10 cellular contexts compared by ENCODE assay signal in genomic region chr17:45429338-45430005, GRCh38. TPM values are rescaled to one million over a fixed set of nuclear protein-coding genes. Genes with fewer than 3 reads are reported as not detected.
A peak's percentile ranks its signal among the peaks of the same experiment; 100 is the strongest.
DNase-seq lines count a peak whose midpoint lies in the region; ATAC-seq and TF ChIP-seq lines count a peak whose summit lies in the region.
"Had no signal": no experiment of that assay in that cellular context is flagged by ENCODE, and none has a peak within 500 bp of the region (broad histone marks: within the 10 kb centered on the region; RNA-seq: fewer than 3 reads in every experiment).

No MANE protein-coding gene starts in this region.

- peaks cover 0 to 15% (median 0%) of the 10 kb centered on the region in 11 experiments; a peak in 6 of 22 replicates for H3K36me3 ChIP-seq in BLaER1 treated with 17β-estradiol and CSF1 and Interleukin-3, amounts not matched to agents 10 nM and 100 nM
- H3K36me3 ChIP-seq in sigmoid colon = no peaks in the 10 kb centered on the region
- H3K36me3 ChIP-seq: prostate gland had no signal

- H3K27ac Mint-ChIP-seq in central memory CD8-positive, alpha-beta T cell (ENCODE audit: low read depth) = no peak overlapping the region
- peak overlapping the region in 1 of 10 donors; percentile 46 for H3K27ac Mint-ChIP-seq in naive thymus-derived CD8-positive, alpha-beta T cell
- no peak overlapping the region for H3K27ac Mint-ChIP-seq in activated CD4-positive, alpha-beta memory T cell treated with anti-CD3 and anti-CD28 coated beads for 36 hours

- TF ChIP-seq POLR2A in sigmoid colon (IDR thresholded peaks at IDR 0.05) = no peak

- H3K4me2 ChIP-seq in BLaER1 treated with 17β-estradiol and CSF1 and Interleukin-3, amounts not matched to agents 10 nM and 100 nM = peak overlapping the region; percentile 97 to 100 (median 99)

- peak overlapping the region; percentile 38 to 70 (median 52); a peak in 17 of 20 replicates for H3K4me3 ChIP-seq in BLaER1 treated with 17β-estradiol and CSF1 and Interleukin-3, amounts not matched to agents 10 nM and 100 nM
- H3K4me3 ChIP-seq in HL-60 (replicated peaks; ENCODE audit: insufficient read depth, low read length) = no peak overlapping the region
- H3K4me3 ChIP-seq in sigmoid colon = no peak overlapping the region

- peaks cover 2% of the 10 kb centered on the region for H3K36me3 Mint-ChIP-seq in central memory CD8-positive, alpha-beta T cell (ENCODE audit: insufficient read depth)
- H3K36me3 Mint-ChIP-seq in naive thymus-derived CD8-positive, alpha-beta T cell = no peaks in the 10 kb centered on the region
- no peaks in the 10 kb centered on the region for H3K36me3 Mint-ChIP-seq in activated CD4-positive, alpha-beta memory T cell treated with anti-CD3 and anti-CD28 coated beads for 36 hours

- peak overlapping the region in 10 of 11 experiments; percentile 68 to 90 (median 85); a peak in 19 of 22 replicates for H3K27ac ChIP-seq in BLaER1 treated with 17β-estradiol and CSF1 and Interleukin-3, amounts not matched to agents 10 nM and 100 nM
- H3K27ac ChIP-seq in HL-60 (replicated peaks) = peak overlapping the region; percentile 63
- H3K27ac ChIP-seq in sigmoid colon = no peak overlapping the region

- no peak for DNase-seq in HL-60 (ENCODE audit: low read depth in 1 of 2, low spot score in 1 of 2)
- DNase-seq in central memory CD8-positive, alpha-beta T cell (ENCODE audit: low spot score in 2 of 2) = no peak
- DNase-seq in naive thymus-derived CD8-positive, alpha-beta T cell = peak in 1 of 10 donors; percentile 50
- DNase-seq in HT-29 (ENCODE audit: low spot score) = no peak
- DNase-seq in sigmoid colon = no peak
- DNase-seq in activated CD4-positive, alpha-beta memory T cell treated with anti-CD3 and anti-CD28 coated beads for 36 hours = no peak
- DNase-seq: NCI-H1417 treated with DMSO at 0.1 percent for 48 hours had no signal

- H3K27me3 Mint-ChIP-seq in central memory CD8-positive, alpha-beta T cell = no peaks in the 10 kb centered on the region
- no peaks in the 10 kb centered on the region for H3K27me3 Mint-ChIP-seq in naive thymus-derived CD8-positive, alpha-beta T cell
- no peaks in the 10 kb centered on the region for H3K27me3 Mint-ChIP-seq in activated CD4-positive, alpha-beta memory T cell treated with anti-CD3 and anti-CD28 coated beads for 36 hours

- ATAC-seq in central memory CD8-positive, alpha-beta T cell (replicated peaks; ENCODE audit: extremely low read depth, poor library complexity, severe bottlenecking) = no peak
- ATAC-seq in naive thymus-derived CD8-positive, alpha-beta T cell = no peak
- no peak for ATAC-seq in GM18502 (IDR thresholded peaks at IDR 0.05; ENCODE audit: poor library complexity, unreplicated experiment)

- peaks cover 72 to 92% (median 87%) of the 10 kb centered on the region in 10 experiments for H3K4me1 ChIP-seq in BLaER1 treated with 17β-estradiol and CSF1 and Interleukin-3, amounts not matched to agents 10 nM and 100 nM
- H3K4me1 ChIP-seq in sigmoid colon = peaks cover 0 to 57% (median 54%) of the 10 kb centered on the region in 4 donors

- no peaks in the 10 kb centered on the region; a peak in 1 of 22 replicates for H3K27me3 ChIP-seq in BLaER1 treated with 17β-estradiol and CSF1 and Interleukin-3, amounts not matched to agents 10 nM and 100 nM
- H3K27me3 ChIP-seq in HL-60 (ENCODE audit: insufficient read depth, poor library complexity, severe bottlenecking) = no peaks in the 10 kb centered on the region
- H3K27me3 ChIP-seq in sigmoid colon = peaks cover 36 to 71% (median 66%) of the 10 kb centered on the region in 3 donors

- POLR2A ChIA-PET in naive thymus-derived CD8-positive, alpha-beta T cell (lab: Charles Lee) = no interaction called here
- POLR2A ChIA-PET in activated CD4-positive, alpha-beta memory T cell treated with anti-CD3 and anti-CD28 coated beads for 36 hours (lab: Charles Lee) = no interaction called here

- intact Hi-C loops in sigmoid colon (cut with DNase I) = no loop called here
- intact Hi-C loops in activated CD4-positive, alpha-beta memory T cell treated with anti-CD3 and anti-CD28 coated beads for 36 hours (cut with micrococcal nuclease) = loop anchor here (10.0 kb wide), 1 partner anchor 45 kb away; no protein-coding TSS in a partner anchor

- no peak for TF ChIP-seq CTCF in HL-60 (IDR thresholded peaks at IDR 0.05; ENCODE audit: insufficient read depth, low read length)
- TF ChIP-seq CTCF in sigmoid colon (IDR thresholded peaks at IDR 0.05) = no peak

- peaks cover 26% of the 10 kb centered on the region for H3K4me1 Mint-ChIP-seq in central memory CD8-positive, alpha-beta T cell
- peaks cover 13 to 33% (median 24%) of the 10 kb centered on the region in 4 donors for H3K4me1 Mint-ChIP-seq in naive thymus-derived CD8-positive, alpha-beta T cell
- H3K4me1 Mint-ChIP-seq in activated CD4-positive, alpha-beta memory T cell treated with anti-CD3 and anti-CD28 coated beads for 36 hours (ENCODE audit: low read depth) = peaks cover 21% of the 10 kb centered on the region

- peak overlapping the region; percentile 73 for H3K4me3 Mint-ChIP-seq in central memory CD8-positive, alpha-beta T cell
- H3K4me3 Mint-ChIP-seq in naive thymus-derived CD8-positive, alpha-beta T cell = peak overlapping the region in 7 of 10 donors; percentile 36 to 83 (median 73)
- H3K4me3 Mint-ChIP-seq in activated CD4-positive, alpha-beta memory T cell treated with anti-CD3 and anti-CD28 coated beads for 36 hours = no peak overlapping the region

- peak overlapping the region in 10 of 11 experiments; percentile 64 to 85 (median 77); a peak in 18 of 22 replicates for H3K9ac ChIP-seq in BLaER1 treated with 17β-estradiol and CSF1 and Interleukin-3, amounts not matched to agents 10 nM and 100 nM

- peaks cover 3 to 57% (median 27%) of the 10 kb centered on the region in 11 experiments; a peak in 16 of 22 replicates for H4K20me1 ChIP-seq in BLaER1 treated with 17β-estradiol and CSF1 and Interleukin-3, amounts not matched to agents 10 nM and 100 nM

- WGBS in sigmoid colon, 2 donors = 72 to 88% methylated on average over 82 of the region's 82 CpGs

- no peaks in the 10 kb centered on the region for H3K9me3 Mint-ChIP-seq in central memory CD8-positive, alpha-beta T cell
- H3K9me3 Mint-ChIP-seq in naive thymus-derived CD8-positive, alpha-beta T cell = no peaks in the 10 kb centered on the region
- H3K9me3 Mint-ChIP-seq in activated CD4-positive, alpha-beta memory T cell treated with anti-CD3 and anti-CD28 coated beads for 36 hours = no peaks in the 10 kb centered on the region

- H3K9me3 ChIP-seq in BLaER1 treated with 17β-estradiol and CSF1 and Interleukin-3, amounts not matched to agents 10 nM and 100 nM (replicated peaks in 1 of 11) = no peaks in the 10 kb centered on the region
- no peaks in the 10 kb centered on the region for H3K9me3 ChIP-seq in sigmoid colon
- H3K9me3 ChIP-seq: prostate gland had no signal

- CTCF ChIA-PET in activated CD4-positive, alpha-beta memory T cell treated with anti-CD3 and anti-CD28 coated beads for 36 hours (lab: Charles Lee) = interaction anchor here (0.8 to 1.5 kb wide), 4 partner anchors 20 to 278 kb away, joined by 3 to 5 read pairs (median 4); no protein-coding TSS in a partner anchor

- TF ChIP-seq EP300 in sigmoid colon (IDR thresholded peaks at IDR 0.05) = no peak

RNA-seq across cellular contexts. Expression of gene ARHGAP27, which starts 3.2 kb away (rescaled TPM):
- total RNA-seq in naive thymus-derived CD8-positive, alpha-beta T cell = 100 to 1,000 TPM; 101 to 102 TPM
- polyA plus RNA-seq in naive thymus-derived CD8-positive, alpha-beta T cell = 10 to 100 TPM; 17.3 to 31.1 (median 19.8) TPM
- 171 and 180 TPM in 2 replicates for total RNA-seq in HT-29 (2014; rRNA removed; shearing (Covaris generic))
- 10 to 100 TPM in 1 of 4 donors, 1 to 10 TPM in 3; 9.1 to 16.6 (median 9.5) TPM for total RNA-seq in sigmoid colon
- 100 to 1,000 TPM in 1 of 3 donors, 10 to 100 TPM in 2; 40.8 to 144 (median 59.4) TPM for polyA plus RNA-seq in sigmoid colon
- 10 to 100 TPM; 41.7 to 44.3 TPM for total RNA-seq in activated CD4-positive, alpha-beta memory T cell treated with anti-CD3 and anti-CD28 coated beads for 36 hours

Comparison
In these comparisons a context has a peak if more than half of its experiments do, and no peak if none do; other contexts are left out.
1. H3K27ac ChIP-seq: peak in BLaER1 treated with 17β-estradiol and CSF1 and Interleukin-3, amounts not matched to agents 10 nM and 100 nM (10 of 11) and HL-60 (single experiment); none in sigmoid colon (0 of 4).
2. H3K4me3 ChIP-seq: peak in BLaER1 treated with 17β-estradiol and CSF1 and Interleukin-3, amounts not matched to agents 10 nM and 100 nM (10 of 10); none in HL-60 (single experiment) and sigmoid colon (0 of 4).